ENCODE assay signal across 14 cellular contexts in genomic region chr22:19577422-19577966, GRCh38. TPM values are rescaled to one million over a fixed set of nuclear protein-coding genes. Genes with fewer than 3 reads are reported as not detected.
DNase-seq lines count a peak whose midpoint lies in the region; ATAC-seq and TF ChIP-seq lines count a peak whose summit lies in the region.
"Had no signal": no experiment of that assay in that cellular context is flagged by ENCODE, and none has a peak within 500 bp of the region (broad histone marks: within the 10 kb centered on the region; RNA-seq: fewer than 3 reads in every experiment).

No MANE protein-coding gene starts in this region.

- H3K9me3 ChIP-seq in HEK293 (ENCODE audit: control insufficient read depth, insufficient read depth, low read depth, low read length) (no peaks in the 10 kb centered on the region), lung (ENCODE audit: control insufficient read depth in 2 of 2, insufficient read depth in 1 of 2, low read length in 1 of 2) (no peaks in the 10 kb centered on the region)
- H3K9me3 ChIP-seq: BE2C had no signal

- POLR2A ChIA-PET in HEK293 (lab: Yijun Ruan, JAX) = no interaction called here

- H3K27ac Mint-ChIP-seq in activated naive CD8-positive, alpha-beta T cell treated with anti-CD3 and anti-CD28 coated beads for 36 hours = peak overlapping the region; percentile 81

- H3K4me1 Mint-ChIP-seq in activated naive CD8-positive, alpha-beta T cell treated with anti-CD3 and anti-CD28 coated beads for 36 hours = peaks cover 42% of the 10 kb centered on the region

- CTCF ChIA-PET in HEK293 (lab: Yijun Ruan, JAX) = interaction anchor here (1.1 to 2.1 kb wide), 2 partner anchors 52 to 54 kb away, joined by 3 to 13 read pairs; no protein-coding TSS in a partner anchor

- H3K9me3 Mint-ChIP-seq in activated naive CD8-positive, alpha-beta T cell treated with anti-CD3 and anti-CD28 coated beads for 36 hours = no peaks in the 10 kb centered on the region

- H2AFZ ChIP-seq in ACC112 (ENCODE audit: low read length, unreplicated experiment) = no peak overlapping the region

- 70 to 80% methylated on average over 10 of the region's 10 CpGs for WGBS in lung, 2 donors

- TF ChIP-seq CTCF in HEK293 (tag by site-specific recombination; IDR thresholded peaks at IDR 0.05) = no peak
- no peak for TF ChIP-seq CTCF in lung (IDR thresholded peaks at IDR 0.05; ENCODE audit: control extremely low read depth, extremely low read depth)

- H3K36me3 Mint-ChIP-seq in activated naive CD8-positive, alpha-beta T cell treated with anti-CD3 and anti-CD28 coated beads for 36 hours = no peaks in the 10 kb centered on the region

- ATAC-seq in lung (ENCODE audit: insufficient read depth, low FRiP score) (no peak), GM18498 (IDR thresholded peaks at IDR 0.05; ENCODE audit: unreplicated experiment) (no peak)
- ATAC-seq: left colon had no signal

- H3K36me3 ChIP-seq in ACC112 (ENCODE audit: insufficient read depth, low read length) (no peaks in the 10 kb centered on the region), HEK293 (ENCODE audit: control insufficient read depth in 2 of 2, insufficient read depth in 1 of 2, low read length in 2 of 2) (no peaks in the 10 kb centered on the region), lung (ENCODE audit: control insufficient read depth in 2 of 2, insufficient read depth in 2 of 2, low read length in 2 of 2) (no peaks in the 10 kb centered on the region)
- H3K36me3 ChIP-seq: BE2C, WERI-Rb-1 had no signal

- H3K27ac ChIP-seq in ACC112 (ENCODE audit: low read depth, low read length) = peak overlapping the region; percentile 88
- no peak overlapping the region for H3K27ac ChIP-seq in HEK293 (ENCODE audit: extremely low read depth, low read depth, low read length)
- H3K27ac ChIP-seq in lung (ENCODE audit: low read depth in 1 of 2, low read length in 1 of 2) = peak overlapping the region; percentile 55 to 83
- H3K27ac ChIP-seq: WERI-Rb-1 had no signal

- H3K27me3 Mint-ChIP-seq in activated naive CD8-positive, alpha-beta T cell treated with anti-CD3 and anti-CD28 coated beads for 36 hours = no peaks in the 10 kb centered on the region

- no peaks in the 10 kb centered on the region for H3K79me2 ChIP-seq in ACC112 (ENCODE audit: control insufficient read depth, insufficient read depth, low read length, unreplicated experiment)

- no peak for DNase-seq in activated naive CD8-positive, alpha-beta T cell treated with anti-CD3 and anti-CD28 coated beads for 36 hours
- no peak for DNase-seq in lung (ENCODE audit: low spot score)
- DNase-seq in epidermal melanocyte (ENCODE audit: insufficient read length, low spot score) = no peak
- no peak for DNase-seq in putamen (ENCODE audit: low spot score)
- no peak for DNase-seq in SKM-1 treated with dmso at 0.1 percent for 144 hours (lab: John Stamatoyannopoulos, UW; ENCODE audit: unreplicated experiment)
- DNase-seq: left colon; NCI-H345; stimulated activated naive CD4-positive, alpha-beta T cell; WERI-Rb-1 had no signal

- no peaks in the 10 kb centered on the region for H3K27me3 ChIP-seq in ACC112 (ENCODE audit: insufficient read depth, low read length)
- H3K27me3 ChIP-seq in lung (ENCODE audit: control insufficient read depth, insufficient read depth) = no peaks in the 10 kb centered on the region
- H3K27me3 ChIP-seq: BE2C had no signal

- H3K4me1 ChIP-seq in ACC112 (ENCODE audit: control insufficient read depth, insufficient read depth, low read length, unreplicated experiment) (peaks cover 24% of the 10 kb centered on the region), HEK293 (ENCODE audit: control insufficient read depth, insufficient read depth, low read length) (no peaks in the 10 kb centered on the region), lung (ENCODE audit: control insufficient read depth in 2 of 2, insufficient read depth in 2 of 2, low read length in 2 of 2) (peaks cover 0 to 15% of the 10 kb centered on the region in 2 donors)
- H3K4me1 ChIP-seq: BE2C had no signal

- H3K4me3 ChIP-seq in ACC112 (ENCODE audit: low read depth, low read length) = no peak overlapping the region; the same call in 1 of the 2 replicates
- H3K4me3 ChIP-seq in HEK293 (ENCODE audit: low read depth, low read length) = no peak overlapping the region
- no peak overlapping the region for H3K4me3 ChIP-seq in lung
- H3K4me3 ChIP-seq: coronary artery had no signal

- no peak overlapping the region for H3K4me3 Mint-ChIP-seq in activated naive CD8-positive, alpha-beta T cell treated with anti-CD3 and anti-CD28 coated beads for 36 hours

TF ChIP-seq in HEK293, 187 proteins besides CTCF, POLR2A, EP300 and RAD21:
- TF ChIP-seq ZNF398 (tag by site-specific recombination; IDR thresholded peaks at IDR 0.05) (peak; percentile 26; the same call in 1 of the 2 replicates), SETDB1 (IDR thresholded peaks at IDR 0.05; ENCODE audit: insufficient read length, low read length) (no peak)
TF ChIP-seq in HEK293: peak in this region for 1.

RNA-seq across cellular contexts. Expression of gene CLDN5, which starts 53.3 kb away (rescaled TPM):
- not detected for total RNA-seq in activated naive CD8-positive, alpha-beta T cell treated with anti-CD3 and anti-CD28 coated beads for 36 hours
- 100 to 1,000 TPM; 157 to 322 TPM for total RNA-seq in lung
- polyA plus RNA-seq in lung = 100 to 1,000 TPM; 406 to 548 TPM

Comparison
In these comparisons a context has a peak if more than half of its experiments do, and no peak if none do; other contexts are left out.
1. RNA of gene CLDN5, which starts 53.3 kb away (total RNA-seq): 157 to 322 TPM in lung; not detected in activated naive CD8-positive, alpha-beta T cell treated with anti-CD3 and anti-CD28 coated beads for 36 hours; every median in the first group is over 100 times any median in the second.